Comparison of ENCODE assay signal across 8 cellular contexts in the genomic region with DNA sequence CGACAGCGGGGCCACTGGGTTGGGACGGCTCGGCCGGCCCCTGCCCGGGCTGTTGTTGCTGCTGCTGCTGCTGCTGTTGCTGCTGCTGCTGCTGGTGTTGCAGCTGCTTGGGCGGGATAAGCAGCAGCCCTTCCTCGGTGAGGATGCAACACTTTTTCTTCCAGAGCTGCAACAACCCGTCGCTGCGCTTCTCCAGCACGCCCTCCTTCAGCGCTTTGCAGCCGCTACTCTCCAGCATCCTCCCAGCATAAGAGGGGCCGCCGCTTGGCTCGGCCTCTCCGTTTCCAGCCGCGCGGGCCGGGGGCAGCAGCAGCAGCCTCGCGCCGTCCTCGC. TPM values are rescaled to one million over a fixed set of nuclear protein-coding genes. Genes with fewer than 3 reads are reported as not detected.
DNase-seq lines count a peak whose midpoint lies in the region; ATAC-seq and TF ChIP-seq lines count a peak whose summit lies in the region.

No MANE protein-coding gene starts in this region.

- no peak for TF ChIP-seq POLR2A in spleen (IDR thresholded peaks at IDR 0.05)

- no peak overlapping the region for H3K27ac Mint-ChIP-seq in activated B cell treated with CpG ODN at 0.5 μM for 24 hours

- H3K27ac ChIP-seq in right atrium auricular region (peak overlapping the region; percentile 93 to 97), spleen (peak overlapping the region; percentile 89 to 97 (median 92))

- H3K9me3 Mint-ChIP-seq in activated B cell treated with CpG ODN at 0.5 μM for 24 hours: no peaks in the 10 kb centered on the region

- peaks cover 22% of the 10 kb centered on the region for H3K4me1 Mint-ChIP-seq in activated B cell treated with CpG ODN at 0.5 μM for 24 hours

- no peaks in the 10 kb centered on the region for H3K9me3 ChIP-seq in right atrium auricular region
- H3K9me3 ChIP-seq in spleen: no peaks in the 10 kb centered on the region

- no peak for DNase-seq in activated B cell treated with CpG ODN at 0.5 μM for 24 hours
- DNase-seq in right atrium auricular region (ENCODE audit: low spot score): no peak
- DNase-seq in spleen: no peak
- no peak for DNase-seq in D341Med (ENCODE audit: low spot score)
- no peak for DNase-seq in ACHN
- no peak for DNase-seq in NCI-H1417 treated with DMSO at 0.1 percent for 48 hours (lab: John Stamatoyannopoulos, UW)

- no peak for TF ChIP-seq CTCF in activated B cell treated with CpG ODN at 0.5 μM for 24 hours (IDR thresholded peaks at IDR 0.05)
- TF ChIP-seq CTCF in right atrium auricular region (IDR thresholded peaks at IDR 0.05): no peak
- TF ChIP-seq CTCF in spleen (IDR thresholded peaks at IDR 0.05 in 8 of 11, conservative IDR thresholded peaks at IDR 0.05 in 3 of 11): no peak

- intact Hi-C loops in activated B cell treated with CpG ODN at 0.5 μM for 24 hours (cut with micrococcal nuclease) (loop anchor here (1.0 to 10.0 kb wide), 16 partner anchors 11 to 731 kb away; a partner anchor contains a TSS), spleen (cut with DNase I; ENCODE audit: low total_unique reads) (no loop called here)

- peaks cover 0 to 21% of the 10 kb centered on the region in 2 donors for H3K4me1 ChIP-seq in right atrium auricular region
- peaks cover 2 to 62% (median 43%) of the 10 kb centered on the region in 6 donors for H3K4me1 ChIP-seq in spleen

- H3K27me3 ChIP-seq in right atrium auricular region (no peaks in the 10 kb centered on the region), spleen (replicated peaks in 1 of 7) (peaks cover 0 to 31% (median 8%) of the 10 kb centered on the region in 7 donors)

- 0 to 2% (median 0%) methylated on average over 8 to 26 of the region's 26 CpGs for WGBS in spleen, 5 donors

- POLR2A ChIA-PET in activated B cell treated with CpG ODN at 0.5 μM for 24 hours (lab: Charles Lee): interaction anchor here (0.6 to 3.0 kb wide), 27 partner anchors 9 to 697 kb away, joined by 3 to 30 read pairs (median 4); a partner anchor contains a TSS

- CTCF ChIA-PET in activated B cell treated with CpG ODN at 0.5 μM for 24 hours (lab: Charles Lee): interaction anchor here (0.6 to 3.8 kb wide), 12 partner anchors 25 to 559 kb away, joined by 3 to 40 read pairs (median 3); a partner anchor contains a TSS

- H3K36me3 Mint-ChIP-seq in activated B cell treated with CpG ODN at 0.5 μM for 24 hours (ENCODE audit: low read depth): no peaks in the 10 kb centered on the region

- H3K4me3 ChIP-seq in GM08714 (ENCODE audit: low read length) (peak overlapping the region; percentile 76), right atrium auricular region (peak overlapping the region; percentile 81 to 88), spleen (peak overlapping the region; percentile 55 to 89 (median 77))

- peak; percentile 3 for ATAC-seq in HG02798 (IDR thresholded peaks at IDR 0.05; ENCODE audit: poor library complexity, unreplicated experiment)
- no peak for ATAC-seq in activated B cell treated with CpG ODN at 0.5 μM for 24 hours (ENCODE audit: low read depth)

- H3K36me3 ChIP-seq in right atrium auricular region (no peaks in the 10 kb centered on the region), spleen (no peaks in the 10 kb centered on the region)

- H3K4me3 Mint-ChIP-seq in activated B cell treated with CpG ODN at 0.5 μM for 24 hours: peak overlapping the region; percentile 89

- peaks cover 22% of the 10 kb centered on the region for H3K27me3 Mint-ChIP-seq in activated B cell treated with CpG ODN at 0.5 μM for 24 hours

- in situ Hi-C loops in ACHN (cut with HindIII; ENCODE audit: low pct_ligation_motif_present, low pct_unique_long_range_greater_than_20kb, low sequenced_read_pairs): loop anchor here (25.0 kb wide), 1 partner anchor 494 kb away; no protein-coding TSS in a partner anchor

RNA-seq across cellular contexts. Expression of a gene that starts 0.5 kb away (rescaled TPM):
- total RNA-seq in activated B cell treated with CpG ODN at 0.5 μM for 24 hours: 0.83 and 1.1 TPM in 2 replicates
- total RNA-seq in right atrium auricular region: 10 to 100 TPM in 1 of 2 donors, 1 to 10 TPM in 1; 6.7 to 22.2 TPM
- total RNA-seq in spleen: 10 to 100 TPM in 6 of 7 donors, 1 to 10 TPM in 1; 9.3 to 44.4 (median 23.9) TPM
- polyA plus RNA-seq in spleen: 1 to 10 TPM; 2.2 to 5.5 (median 2.2) TPM

RNA-seq across cellular contexts. Expression of a gene that starts 53.4 kb away (rescaled TPM):
- total RNA-seq in activated B cell treated with CpG ODN at 0.5 μM for 24 hours (1,180 and 1,185 TPM in 2 replicates), right atrium auricular region (100 to 1,000 TPM; 255 to 332 TPM), spleen (100 to 1,000 TPM; 353 to 460 (median 404) TPM)
- polyA plus RNA-seq in spleen: 100 to 1,000 TPM; 354 to 533 (median 456) TPM
